In genomic region chr6:37984578-37984977, GRCh38 we compare ENCODE assay signal across 14 cellular contexts.
DNase-seq lines count a peak whose midpoint lies in the region; ATAC-seq, FAIRE-seq and TF ChIP-seq lines count a peak whose summit lies in the region.
"Had no signal": no experiment of that assay in that cellular context is flagged by ENCODE, and none has a peak within 500 bp of the region (broad histone marks: within the 10 kb centered on the region; RNA-seq: fewer than 3 reads in every experiment).

No MANE protein-coding gene starts in this region.

- FAIRE-seq in keratinocyte (lab: Jason Lieb, UNC), result peak; percentile 20

- H2AFZ ChIP-seq in keratinocyte (ENCODE audit: control insufficient read depth, low read length), result no peak overlapping the region
- H2AFZ ChIP-seq: GM23338 had no signal

- H3K9ac ChIP-seq in keratinocyte (ENCODE audit: control insufficient read depth, extremely low read depth, insufficient read depth, low read length), result no peak overlapping the region

- no peaks in the 10 kb centered on the region for H3K36me3 ChIP-seq in keratinocyte (ENCODE audit: control insufficient read depth in 2 of 2, extremely low read depth in 1 of 2, insufficient read depth in 2 of 2, low read length in 2 of 2)

- H3K27me3 Mint-ChIP-seq in stimulated activated naive CD8-positive, alpha-beta T cell treated with anti-CD3 and anti-CD28 coated beads, Interleukin-15, Interleukin-2, amounts not matched to agents 100 ng/mL and 50 ng/mL, for 24 hours, result no peaks in the 10 kb centered on the region
- H3K27me3 Mint-ChIP-seq in activated T-helper 17 cell treated with anti-CD3 and anti-CD28 coated beads, Interleukin-2, amount 50 U/mL, for 72 hours, result no peaks in the 10 kb centered on the region
- H3K27me3 Mint-ChIP-seq in MCF 10A (ENCODE audit: insufficient read depth, unreplicated experiment), result no peaks in the 10 kb centered on the region
- H3K27me3 Mint-ChIP-seq: CD4-positive, alpha-beta T cell had no signal

- H3K4me3 Mint-ChIP-seq in stimulated activated naive CD8-positive, alpha-beta T cell treated with anti-CD3 and anti-CD28 coated beads, Interleukin-15, Interleukin-2, amounts not matched to agents 100 ng/mL and 50 ng/mL, for 24 hours, result peak overlapping the region; percentile 59
- H3K4me3 Mint-ChIP-seq in activated T-helper 17 cell treated with anti-CD3 and anti-CD28 coated beads, Interleukin-2, amount 50 U/mL, for 72 hours, result peak overlapping the region; percentile 38
- H3K4me3 Mint-ChIP-seq in MCF 10A (ENCODE audit: unreplicated experiment), result no peak overlapping the region
- H3K4me3 Mint-ChIP-seq: CD4-positive, alpha-beta T cell; GM23338 had no signal

- H3K4me2 ChIP-seq in keratinocyte (ENCODE audit: control insufficient read depth, extremely low read depth, insufficient read depth, low read depth, low read length), result no peak overlapping the region
- H3K4me2 ChIP-seq: GM23338 had no signal

- H3K4me3 ChIP-seq in keratinocyte (ENCODE audit: control insufficient read depth in 2 of 3, extremely low read depth in 1 of 3, insufficient read depth in 2 of 3, low read depth in 1 of 3, low read length in 3 of 3), result no peak overlapping the region
- H3K4me3 ChIP-seq: GM23338 had no signal

- no peak overlapping the region for H3K27ac ChIP-seq in keratinocyte (ENCODE audit: control insufficient read depth, insufficient read depth, low read length)

- H3K79me2 ChIP-seq in keratinocyte (ENCODE audit: control insufficient read depth, insufficient read depth, low read length), result peaks cover 69% of the 10 kb centered on the region

- H3K36me3 Mint-ChIP-seq in stimulated activated naive CD8-positive, alpha-beta T cell treated with anti-CD3 and anti-CD28 coated beads, Interleukin-15, Interleukin-2, amounts not matched to agents 100 ng/mL and 50 ng/mL, for 24 hours (ENCODE audit: low read depth), result peaks cover 6% of the 10 kb centered on the region
- H3K36me3 Mint-ChIP-seq in activated T-helper 17 cell treated with anti-CD3 and anti-CD28 coated beads, Interleukin-2, amount 50 U/mL, for 72 hours (ENCODE audit: low read depth), result no peaks in the 10 kb centered on the region
- H3K36me3 Mint-ChIP-seq in MCF 10A (ENCODE audit: insufficient read depth, unreplicated experiment), result no peaks in the 10 kb centered on the region

- no TSS peak for BruUV-seq in MCF 10A (replicated peaks; lab: Mats Ljungman, UMichigan)

- peaks cover 23% of the 10 kb centered on the region for H4K20me1 ChIP-seq in keratinocyte (ENCODE audit: control insufficient read depth, extremely low read depth, insufficient read depth, low read length)

- H3K9me1 ChIP-seq in keratinocyte (ENCODE audit: control insufficient read depth, extremely low read depth, insufficient read depth, low read length), result peaks cover 4% of the 10 kb centered on the region

- H3K27me3 ChIP-seq in keratinocyte (ENCODE audit: control insufficient read depth, extremely low read depth, insufficient read depth, low read length), result no peaks in the 10 kb centered on the region

- TF ChIP-seq CTCF in keratinocyte (optimal IDR thresholded peaks at IDR 0.05 in 1 of 3, IDR thresholded peaks at IDR 0.05 in 1 of 3, conservative IDR thresholded peaks at IDR 0.05 in 1 of 3; ENCODE audit: extremely low read depth in 1 of 3, insufficient read depth in 2 of 3, low read length in 3 of 3) (no peak), MCF 10A (IDR thresholded peaks at IDR 0.05; ENCODE audit: unreplicated experiment) (no peak)

- H3K9me3 Mint-ChIP-seq in stimulated activated naive CD8-positive, alpha-beta T cell treated with anti-CD3 and anti-CD28 coated beads, Interleukin-15, Interleukin-2, amounts not matched to agents 100 ng/mL and 50 ng/mL, for 24 hours, result no peaks in the 10 kb centered on the region
- no peaks in the 10 kb centered on the region for H3K9me3 Mint-ChIP-seq in activated T-helper 17 cell treated with anti-CD3 and anti-CD28 coated beads, Interleukin-2, amount 50 U/mL, for 72 hours
- H3K9me3 Mint-ChIP-seq in MCF 10A (ENCODE audit: unreplicated experiment), result no peaks in the 10 kb centered on the region
- H3K9me3 Mint-ChIP-seq: CD4-positive, alpha-beta T cell; GM23338 had no signal

- peaks cover 20% of the 10 kb centered on the region for H3K4me1 ChIP-seq in keratinocyte (ENCODE audit: control insufficient read depth, extremely low read depth, insufficient read depth, low read length)

- peaks cover 87% of the 10 kb centered on the region for H3K4me1 Mint-ChIP-seq in stimulated activated naive CD8-positive, alpha-beta T cell treated with anti-CD3 and anti-CD28 coated beads, Interleukin-15, Interleukin-2, amounts not matched to agents 100 ng/mL and 50 ng/mL, for 24 hours (ENCODE audit: low read depth)
- H3K4me1 Mint-ChIP-seq in activated T-helper 17 cell treated with anti-CD3 and anti-CD28 coated beads, Interleukin-2, amount 50 U/mL, for 72 hours, result peaks cover 46% of the 10 kb centered on the region
- H3K4me1 Mint-ChIP-seq in MCF 10A (ENCODE audit: insufficient read depth, unreplicated experiment), result peaks cover 18% of the 10 kb centered on the region

- dilution Hi-C loops in keratinocyte (cut with MboI; ENCODE audit: extremely low pct_ligation_motif_present, low sequenced_read_pairs), result no loop called here

- DNase-seq in stimulated activated naive CD8-positive, alpha-beta T cell treated with anti-CD3 and anti-CD28 coated beads, Interleukin-15, Interleukin-2, amounts not matched to agents 100 U/mL and 50 U/mL, for 24 hours, result no peak
- DNase-seq in keratinocyte (ENCODE audit: low read depth, low spot score) (no peak), MCF 10A (ENCODE audit: unreplicated experiment) (no peak)
- DNase-seq: NCI-H1048, NCI-H1436 treated with DMSO at 0.1 percent for 48 hours, NCI-H2029 treated with DMSO at 0.1 percent for 48 hours, NCI-H510A had no signal

- POLR2A ChIA-PET in MCF 10A (lab: Yijun Ruan, JAX), result interaction anchor here (1.3 kb wide), 1 partner anchor 166 kb away, joined by 4 read pairs; the partner anchor contains the start of gene ZFAND3

- no peak for ATAC-seq in stimulated activated naive CD8-positive, alpha-beta T cell treated with anti-CD3 and anti-CD28 coated beads, Interleukin-15, Interleukin-2, amounts not matched to agents 100 U/mL and 50 U/mL, for 24 hours
- ATAC-seq in activated T-helper 17 cell treated with anti-CD3 and anti-CD28 coated beads, Interleukin-2, amount 50 U/mL, for 72 hours (replicated peaks), result no peak
- no peak for ATAC-seq in HG03565 (IDR thresholded peaks at IDR 0.05; ENCODE audit: unreplicated experiment)
- no peak for ATAC-seq in HG02870 (IDR thresholded peaks at IDR 0.05; ENCODE audit: unreplicated experiment)
- ATAC-seq: GM23338, HCT116 had no signal

- CTCF ChIA-PET in MCF 10A (lab: Yijun Ruan, JAX), result interaction anchor here (0.9 kb wide), 1 partner anchor 23 kb away, joined by 3 read pairs; no protein-coding TSS in a partner anchor

- H3K9me3 ChIP-seq in keratinocyte (ENCODE audit: control insufficient read depth, low read depth, low read length), result no peaks in the 10 kb centered on the region

- peak overlapping the region; percentile 91 for H3K27ac Mint-ChIP-seq in stimulated activated naive CD8-positive, alpha-beta T cell treated with anti-CD3 and anti-CD28 coated beads, Interleukin-15, Interleukin-2, amounts not matched to agents 100 ng/mL and 50 ng/mL, for 24 hours
- peak overlapping the region; percentile 62 for H3K27ac Mint-ChIP-seq in activated T-helper 17 cell treated with anti-CD3 and anti-CD28 coated beads, Interleukin-2, amount 50 U/mL, for 72 hours
- H3K27ac Mint-ChIP-seq in MCF 10A (ENCODE audit: low read depth, unreplicated experiment), result no peak overlapping the region
- H3K27ac Mint-ChIP-seq: CD4-positive, alpha-beta T cell; GM23338 had no signal

- intact Hi-C loops in MCF 10A (cut with micrococcal nuclease), result no loop called here
